Comparison of ENCODE assay signal across 20 cellular contexts in genomic region chr2:25066455-25066854, GRCh38. TPM values are rescaled to one million over a fixed set of nuclear protein-coding genes. Genes with fewer than 3 reads are reported as not detected.
DNase-seq lines count a peak whose midpoint lies in the region; ATAC-seq, FAIRE-seq and TF ChIP-seq lines count a peak whose summit lies in the region.
"Had no signal": no experiment of that assay in that cellular context is flagged by ENCODE, and none has a peak within 500 bp of the region (broad histone marks: within the 10 kb centered on the region; RNA-seq: fewer than 3 reads in every experiment).

No MANE protein-coding gene starts in this region.

- H3K79me2 ChIP-seq in SK-N-SH (ENCODE audit: insufficient read depth) (no peaks in the 10 kb centered on the region), GM12878 (ENCODE audit: control insufficient read depth, insufficient read depth, low read length) (no peaks in the 10 kb centered on the region), H1 (ENCODE audit: control insufficient read depth in 1 of 2, insufficient read depth in 2 of 2, low read length in 2 of 2) (no peaks in the 10 kb centered on the region)

- no peak for TF ChIP-seq POLR2A in GM12878 (IDR thresholded peaks at IDR 0.05; ENCODE audit: low read depth, low read length)
- no peak for TF ChIP-seq POLR2A in H1 (IDR thresholded peaks at IDR 0.05; ENCODE audit: control extremely low read depth in 1 of 2, low read depth in 2 of 2, low read length in 2 of 2)
- TF ChIP-seq POLR2A in Peyer's patch (IDR thresholded peaks at IDR 0.05), result no peak

- H3K36me3 ChIP-seq in SK-N-SH (replicated peaks in 1 of 2; ENCODE audit: control insufficient read depth in 1 of 2, insufficient read depth in 2 of 2, low read length in 1 of 2), result no peaks in the 10 kb centered on the region
- no peaks in the 10 kb centered on the region for H3K36me3 ChIP-seq in GM12878 (ENCODE audit: control insufficient read depth in 2 of 2, insufficient read depth in 2 of 2, low read length in 1 of 2)
- H3K36me3 ChIP-seq in H1 (ENCODE audit: control insufficient read depth in 2 of 4, insufficient read depth in 4 of 4, low read length in 3 of 4), result no peaks in the 10 kb centered on the region; a peak in 1 of 8 replicates
- H3K36me3 ChIP-seq in Peyer's patch, result no peaks in the 10 kb centered on the region

- H3K4me2 ChIP-seq in SK-N-SH (no peak overlapping the region), GM12878 (ENCODE audit: control insufficient read depth, insufficient read depth) (no peak overlapping the region), H1 (ENCODE audit: insufficient read depth in 1 of 2, low read depth in 2 of 2, low read length in 2 of 2) (no peak overlapping the region)
- H3K4me2 ChIP-seq: A549 had no signal

- peaks cover 7% of the 10 kb centered on the region for H3F3A ChIP-seq in SK-N-SH (replicated peaks; ENCODE audit: insufficient read depth)

- H2AFZ ChIP-seq in SK-N-SH (ENCODE audit: low read depth) (no peak overlapping the region), GM12878 (ENCODE audit: control insufficient read depth, low read depth, low read length) (no peak overlapping the region), H1 (ENCODE audit: low read length) (no peak overlapping the region)

- SMC1A ChIA-PET in GM12878 (lab: Charles Lee; ENCODE audit: uncharacterized antibody, unreplicated experiment), result no interaction called here

- H3K27me3 ChIP-seq in SK-N-SH (ENCODE audit: insufficient read depth) (no peaks in the 10 kb centered on the region), GM12878 (replicated peaks in 1 of 2; ENCODE audit: control insufficient read depth in 2 of 2, insufficient read depth in 2 of 2, low read length in 1 of 2) (no peaks in the 10 kb centered on the region), H1 (replicated peaks in 1 of 4; ENCODE audit: control insufficient read depth in 3 of 4, extremely low read depth in 1 of 4, insufficient read depth in 3 of 4, low read length in 3 of 4) (no peaks in the 10 kb centered on the region), Peyer's patch (no peaks in the 10 kb centered on the region)

- H4K8ac ChIP-seq in H1 (ENCODE audit: extremely low read depth, insufficient read depth, low read length), result no peak overlapping the region

- intact Hi-C loops in GM12878 (cut with micrococcal nuclease; ENCODE audit: unreplicated experiment), result no loop called here

- CTCF ChIA-PET in SK-N-SH (lab: Yijun Ruan, JAX), result interaction anchor here (1.3 kb wide), 1 partner anchor 60 kb away, joined by 4 read pairs; no protein-coding TSS in a partner anchor
- CTCF ChIA-PET in GM12878 (lab: Yijun Ruan, JAX), result no interaction called here
- CTCF ChIA-PET in H1 (lab: Charles Lee; ENCODE audit: partially characterized antibody), result interaction anchor here (0.8 to 2.2 kb wide), 2 partner anchors 26 to 64 kb away, joined by 3 to 9 read pairs; no protein-coding TSS in a partner anchor

- no peak for DNase-seq in SK-N-SH
- DNase-seq in GM12878 (ENCODE audit: low read depth, low spot score), result no peak
- DNase-seq in H1 (ENCODE audit: low read depth in 1 of 2, low spot score in 2 of 2), result no peak
- no peak for DNase-seq in activated T-cell treated with anti-CD3 and anti-CD28 coated beads, Interleukin-2, amount 50 U/mL, for 1 hour
- DNase-seq in Peyer's patch, result no peak
- DNase-seq in DMS53 treated with DMSO at 0.1 percent for 48 hours (lab: John Stamatoyannopoulos, UW; ENCODE audit: unreplicated experiment), result no peak
- DNase-seq: AML-193; CD4-positive, alpha-beta T cell; DMS153; DMS79 treated with DMSO at 0.1 percent for 48 hours; GF-D8; HCEC 1CT; HFFc6; KBM-7 had no signal

- H2AK5ac ChIP-seq in H1 (ENCODE audit: low read depth, low read length), result no peak overlapping the region

- no peak overlapping the region for H3K23ac ChIP-seq in H1 (ENCODE audit: insufficient read length)

- H2BK20ac ChIP-seq in H1 (ENCODE audit: low read length), result no peak overlapping the region

- H3K9me2 ChIP-seq in SK-N-SH, result no peaks in the 10 kb centered on the region

- H3K4me3 ChIP-seq in SK-N-SH (ENCODE audit: low read depth in 2 of 2, low read length in 1 of 2) (no peak overlapping the region), GM12878 (no peak overlapping the region), H1 (ENCODE audit: extremely low read depth in 1 of 4, insufficient read depth in 2 of 4, low read depth in 3 of 4, low read length in 4 of 4) (no peak overlapping the region), Peyer's patch (no peak overlapping the region)
- H3K4me3 ChIP-seq: A549 had no signal

- 95% methylated on average over 2 of the region's 2 CpGs for WGBS in SK-N-SH (ENCODE audit: low lambda C conversion rate)
- WGBS in GM12878 (ENCODE audit: insufficient coverage, insufficient replicate concordance, low lambda C conversion rate, missing lambda C conversion rate), result 100% methylated on average over 2 of the region's 2 CpGs
- WGBS in H1 (ENCODE audit: extremely low coverage in 1 of 2, insufficient coverage in 1 of 2, insufficient read length in 1 of 2, insufficient replicate concordance in 2 of 2, low coverage in 1 of 2, low lambda C conversion rate in 2 of 2, missing lambda C conversion rate in 1 of 2), 2 experiments, result 98% methylated on average over 2 of the region's 2 CpGs; no CpG with 5 or more reads in 1 of the 2 experiments

- no peak overlapping the region for H2BK120ac ChIP-seq in H1 (replicated peaks; ENCODE audit: low read depth, low read length)

- H3K79me1 ChIP-seq in H1 (ENCODE audit: low read depth, low read length), result no peaks in the 10 kb centered on the region; the same call in 1 of the 2 replicates

- in situ Hi-C loops in GM12878 (cut with MboI), result no loop called here

- H3K18ac ChIP-seq in H1 (ENCODE audit: extremely low read depth, low read length), result no peak overlapping the region

- H4K91ac ChIP-seq in H1 (replicated peaks; ENCODE audit: insufficient read length, low read length), result no peak overlapping the region

- H3K14ac ChIP-seq in H1 (ENCODE audit: insufficient read length), result no peak overlapping the region

- no peak for TF ChIP-seq CTCF in SK-N-SH (IDR thresholded peaks at IDR 0.05)
- no peak for TF ChIP-seq CTCF in GM12878 (IDR thresholded peaks at IDR 0.05 in 2 of 3, conservative IDR thresholded peaks at IDR 0.05 in 1 of 3; ENCODE audit: control insufficient read depth in 2 of 3, extremely low read depth in 1 of 3, insufficient read depth in 1 of 3, low read depth in 3 of 3, low read length in 3 of 3)
- TF ChIP-seq CTCF in H1 (IDR thresholded peaks at IDR 0.05; ENCODE audit: control extremely low read depth in 1 of 3, insufficient read depth in 1 of 3, low read depth in 1 of 3, low read length in 3 of 3), result no peak
- no peak for TF ChIP-seq CTCF in Peyer's patch (IDR thresholded peaks at IDR 0.05)

- no peak overlapping the region for H2BK5ac ChIP-seq in H1 (ENCODE audit: low read depth, low read length)

- FAIRE-seq in GM12878 (lab: Jason Lieb, UNC), result no peak
- FAIRE-seq in H1 (lab: Jason Lieb, UNC), result no peak
- FAIRE-seq: A549, H54, HTR-8/SVneo had no signal

- POLR2A ChIA-PET in SK-N-SH (lab: Yijun Ruan, JAX), result no interaction called here
- POLR2A ChIA-PET in GM12878 (lab: Charles Lee), result no interaction called here
- POLR2A ChIA-PET in H1 (lab: Charles Lee; ENCODE audit: partially characterized antibody), result no interaction called here

- H2BK15ac ChIP-seq in H1 (ENCODE audit: low read length), result no peak overlapping the region

- no TSS peak for BruUV-seq in GM12878 (replicated peaks; lab: Mats Ljungman, UMichigan)

- H3K4me1 ChIP-seq in SK-N-SH (ENCODE audit: control insufficient read depth in 1 of 2, insufficient read depth in 2 of 2, low read depth in 1 of 2, low read length in 1 of 2) (peaks cover 3 to 18% of the 10 kb centered on the region in 2 experiments; a peak in 2 of 4 replicates), GM12878 (ENCODE audit: control insufficient read depth, insufficient read depth, low read length) (peaks cover 13% of the 10 kb centered on the region; the same call in 1 of the 2 replicates), H1 (replicated peaks in 1 of 4; ENCODE audit: control insufficient read depth in 3 of 4, insufficient read depth in 4 of 4, low read length in 3 of 4) (no peaks in the 10 kb centered on the region; a peak in 1 of 7 replicates), Peyer's patch (no peaks in the 10 kb centered on the region)

- no peak overlapping the region for H4K5ac ChIP-seq in H1 (ENCODE audit: insufficient read length, low read depth, low read length)

- no peak overlapping the region for H2BK12ac ChIP-seq in H1 (ENCODE audit: low read depth, low read length)

- TF ChIP-seq EP300 in SK-N-SH (IDR thresholded peaks at IDR 0.05; ENCODE audit: borderline replicate concordance in 1 of 2, low read depth in 1 of 2, low read length in 1 of 2), result no peak
- TF ChIP-seq EP300 in GM12878 (IDR thresholded peaks at IDR 0.05; ENCODE audit: borderline replicate concordance in 1 of 2, control insufficient read depth in 1 of 2, low read depth in 2 of 2, low read length in 2 of 2), result no peak
- TF ChIP-seq EP300 in H1 (IDR thresholded peaks at IDR 0.05; ENCODE audit: borderline replicate concordance in 1 of 2, low read depth in 2 of 2, low read length in 2 of 2), result no peak

- no peaks in the 10 kb centered on the region for H3K9me3 ChIP-seq in SK-N-SH
- peaks cover 5% of the 10 kb centered on the region; the same call in 2 of the 3 replicates for H3K9me3 ChIP-seq in GM12878 (replicated peaks; ENCODE audit: control insufficient read depth, insufficient read depth, low read length)
- peaks cover 0 to 4% of the 10 kb centered on the region in 2 experiments; a peak in 1 of 4 replicates for H3K9me3 ChIP-seq in H1 (ENCODE audit: insufficient read depth in 2 of 2, low read depth in 1 of 2, low read length in 1 of 2)
- H3K9me3 ChIP-seq in Peyer's patch, result peaks cover 0 to 5% (median 0%) of the 10 kb centered on the region in 4 donors

- no peak for ATAC-seq in SK-N-SH treated with all-trans-retinoic acid at 6 μM for 48 hours
- ATAC-seq in GM12878, result no peak
- ATAC-seq: A549 had no signal

- no peak overlapping the region for H3K9ac ChIP-seq in SK-N-SH
- no peak overlapping the region for H3K9ac ChIP-seq in GM12878 (ENCODE audit: control insufficient read depth, insufficient read depth, low read length)
- H3K9ac ChIP-seq in H1 (replicated peaks in 1 of 4; ENCODE audit: extremely low read depth in 1 of 4, low read depth in 3 of 4, low read length in 3 of 4), result no peak overlapping the region

- no peaks in the 10 kb centered on the region for H4K20me1 ChIP-seq in SK-N-SH (ENCODE audit: insufficient read depth)
- no peaks in the 10 kb centered on the region for H4K20me1 ChIP-seq in GM12878 (ENCODE audit: control insufficient read depth, insufficient read depth)
- H4K20me1 ChIP-seq in H1 (replicated peaks in 1 of 2; ENCODE audit: control insufficient read depth in 1 of 2, insufficient read depth in 2 of 2, low read length in 2 of 2), result peaks cover 1 to 2% of the 10 kb centered on the region in 2 experiments

- H3K23me2 ChIP-seq in H1 (ENCODE audit: low read depth, low read length), result no peaks in the 10 kb centered on the region

- H3K27ac ChIP-seq in SK-N-SH (ENCODE audit: low read depth in 2 of 2, low read length in 1 of 2) (no peak overlapping the region), GM12878 (ENCODE audit: control insufficient read depth, insufficient read depth) (no peak overlapping the region), H1 (ENCODE audit: low read depth, low read length) (no peak overlapping the region), Peyer's patch (no peak overlapping the region)
- H3K27ac ChIP-seq: 22Rv1, A549, C4-2B had no signal

- no peak overlapping the region for H3K56ac ChIP-seq in H1 (replicated peaks; ENCODE audit: insufficient read length, low read depth, low read length)

- TF ChIP-seq RAD21 in SK-N-SH (IDR thresholded peaks at IDR 0.05; ENCODE audit: low read length) (no peak), GM12878 (IDR thresholded peaks at IDR 0.05; ENCODE audit: insufficient read depth, low read depth, low read length) (no peak), H1 (IDR thresholded peaks at IDR 0.05 in 1 of 2, conservative IDR thresholded peaks at IDR 0.05 in 1 of 2; ENCODE audit: low read depth in 2 of 2, low read length in 2 of 2) (no peak)

- RAD21 ChIA-PET in GM12878 (lab: Charles Lee; ENCODE audit: unreplicated experiment), result no interaction called here

- H3K4ac ChIP-seq in H1 (replicated peaks; ENCODE audit: insufficient read length, low read depth, low read length), result no peak overlapping the region

RNA-seq across cellular contexts. Expression of gene EFR3B, which starts 24.6 kb away (rescaled TPM):
- polyA plus RNA-seq in SK-N-SH (2012; rRNA removed) (1.5 and 1.9 TPM in 2 replicates), GM12878 (2011; rRNA removed) (0.06 and 0.12 TPM in 2 replicates), GM12878 (2014; fragmentation: Illumina TruSeq; extraction: Trizol) (1.2 and 1.9 TPM in 2 replicates), GM12878 (2014; fragmentation: Nextera tagmentation; extraction: Ambion mirVana) (under 1 TPM; 0.43 to 0.44 TPM), GM12878 (2014; rRNA removed) (2.1 TPM in 2 replicates), GM12878 (2016; fragmentation: Nextera tagmentation; extraction: Ambion mirVana) (1 to 10 TPM; 1.7 to 2.0 TPM), H1 (2011; rRNA removed) (3.4 and 4.9 TPM in 2 replicates)
- polyA plus RNA-seq in SK-N-SH (2012; cell fraction: cytosol; rRNA removed), result 0.98 and 1.4 TPM in 2 replicates
- 3.6 and 3.7 TPM in 2 replicates for polyA plus RNA-seq in SK-N-SH (2012; cell fraction: nucleus; rRNA removed)
- 0.29 and 0.44 TPM in 2 replicates for total RNA-seq in GM12878 (2013; cell fraction: nucleolus; rRNA removed)
- total RNA-seq in GM12878 (2014; rRNA removed) (1.7 and 1.9 TPM in 2 replicates), GM12878 (2014; rRNA removed; fragmentation: Illumina TruSeq; extraction: Trizol) (1.7 and 1.8 TPM in 2 replicates), GM12878 (2021) (3.5 and 3.9 TPM in 2 replicates), Peyer's patch (1 to 10 TPM in 1 of 4 donors, under 1 TPM in 3; 0.40 to 1.2 (median 0.65) TPM)
- 2.0 TPM for polyA plus RNA-seq in GM12878 (2011; ENCODE audit: low read depth)
- 0.10 and 0.12 TPM in 2 replicates for polyA plus RNA-seq in GM12878 (2011; cell fraction: cytosol; rRNA removed)
- 0.21 and 0.22 TPM in 2 replicates for polyA plus RNA-seq in GM12878 (2011; cell fraction: nucleus; rRNA removed)
- 3.3 and 3.5 TPM in 2 replicates for polyA plus RNA-seq in GM12878 (2012)
- polyA minus RNA-seq in GM12878 (2011; rRNA and poly(A)+ RNA removed), result 0.46 and 0.80 TPM in 2 replicates
- polyA minus RNA-seq in GM12878 (2011; cell fraction: cytosol; rRNA and poly(A)+ RNA removed), result 0.31 TPM in 1 of 2 replicates, not detected in the other
- polyA minus RNA-seq in GM12878 (2011; cell fraction: nucleus; rRNA and poly(A)+ RNA removed), result 0.24 and 0.29 TPM in 2 replicates
- 8.8 and 9.6 TPM in 2 replicates for total RNA-seq in H1 (2021; fragmentation: NEBNext Ultra II Directional; extraction: Animal tissue kit (Norgen Biotek cat#: 25700))
- 4.1 TPM for polyA plus RNA-seq in H1 (2011; cell fraction: cytosol; rRNA removed)
- 11.1 TPM for polyA plus RNA-seq in H1 (2011; cell fraction: nucleus; rRNA removed)
- 4.8 to 6.4 TPM (median 5.3 TPM) in 4 replicates for polyA plus RNA-seq in H1 (2012, experiment 1 of 2)
- polyA plus RNA-seq in H1 (2012, experiment 2 of 2), result 2.8 TPM
- polyA plus RNA-seq in H1 (2013, experiment 1 of 2), result 3.3 TPM
- 2.9 TPM for polyA plus RNA-seq in H1 (2013, experiment 2 of 2)
- polyA minus RNA-seq in H1 (2011; rRNA and poly(A)+ RNA removed), result 18.4 and 19.2 TPM in 2 replicates
- 8.1 TPM for polyA minus RNA-seq in H1 (2011; cell fraction: cytosol; rRNA and poly(A)+ RNA removed)
- 10.0 TPM for polyA minus RNA-seq in H1 (2011; cell fraction: nucleus; rRNA and poly(A)+ RNA removed)
